ENCODE assay signal across 8 cellular contexts in genomic region chr7:158704524-158705233, GRCh38. TPM values are rescaled to one million over a fixed set of nuclear protein-coding genes. Genes with fewer than 3 reads are reported as not detected.
A peak's percentile ranks its signal among the peaks of the same experiment; 100 is the strongest.
DNase-seq lines count a peak whose midpoint lies in the region; ATAC-seq and TF ChIP-seq lines count a peak whose summit lies in the region.

TSS of gene NCAPG2 (minus strand) at chr7:158704804. CDS start at chr7:158701899, 2,905 bp downstream.

- H3K9me3 Mint-ChIP-seq in nephron, result peaks cover 3% of the 10 kb centered on the region
- no peaks in the 10 kb centered on the region for H3K9me3 Mint-ChIP-seq in stimulated activated naive CD8-positive, alpha-beta T cell treated with anti-CD3 and anti-CD28 coated beads, Interleukin-15, Interleukin-2, amounts not matched to agents 100 ng/mL and 50 ng/mL, for 24 hours

- peak; percentile 95 for ATAC-seq in RWPE2 (ENCODE audit: low read depth)

- H3K4me3 ChIP-seq in RWPE2 (ENCODE audit: severe bottlenecking) (peak within 1 kb of the TSS; percentile 95), fibroblast of pulmonary artery (replicated peaks; ENCODE audit: low read depth, low read length) (peak within 1 kb of the TSS; percentile 91)

- H3K27me3 ChIP-seq in RWPE2 (ENCODE audit: insufficient read depth, poor library complexity, severe bottlenecking), result no peaks in the 10 kb centered on the region

- peaks cover 14% of the 10 kb centered on the region for H3K4me1 ChIP-seq in RWPE2 (ENCODE audit: insufficient read depth, poor library complexity, severe bottlenecking)

- H3K27me3 Mint-ChIP-seq in nephron (ENCODE audit: low read depth), result no peaks in the 10 kb centered on the region
- no peaks in the 10 kb centered on the region for H3K27me3 Mint-ChIP-seq in stimulated activated naive CD8-positive, alpha-beta T cell treated with anti-CD3 and anti-CD28 coated beads, Interleukin-15, Interleukin-2, amounts not matched to agents 100 ng/mL and 50 ng/mL, for 24 hours

- peak within 1 kb of the TSS; percentile 81 to 87 (median 86) for H3K4me3 Mint-ChIP-seq in nephron
- H3K4me3 Mint-ChIP-seq in stimulated activated naive CD8-positive, alpha-beta T cell treated with anti-CD3 and anti-CD28 coated beads, Interleukin-15, Interleukin-2, amounts not matched to agents 100 ng/mL and 50 ng/mL, for 24 hours, result peak within 1 kb of the TSS; percentile 87

- peaks cover 36% of the 10 kb centered on the region for H3K36me3 ChIP-seq in RWPE2 (ENCODE audit: low read depth)

- peak within 1 kb of the TSS; percentile 31 for H3K27ac ChIP-seq in RWPE2 (ENCODE audit: poor library complexity, severe bottlenecking)

- DNase-seq in ELF-1 (ENCODE audit: low read depth, low spot score), result peak; percentile 97
- DNase-seq in H4 (ENCODE audit: low spot score), result peak; percentile 97
- peak; percentile 100 for DNase-seq in LoVo (ENCODE audit: low spot score)
- DNase-seq in RWPE2 (ENCODE audit: low spot score), result peak; percentile 97
- peak; percentile 97 for DNase-seq in activated T-helper 9 cell treated with anti-CD3 and anti-CD28 coated beads, Interleukin-2, amount 50 U/mL, for 16 hours (ENCODE audit: low read depth)
- peak; percentile 98 for DNase-seq in fibroblast of pulmonary artery (ENCODE audit: low read depth)

- H3K4me1 Mint-ChIP-seq in nephron, result peaks cover 22% of the 10 kb centered on the region
- peaks cover 40% of the 10 kb centered on the region for H3K4me1 Mint-ChIP-seq in stimulated activated naive CD8-positive, alpha-beta T cell treated with anti-CD3 and anti-CD28 coated beads, Interleukin-15, Interleukin-2, amounts not matched to agents 100 ng/mL and 50 ng/mL, for 24 hours (ENCODE audit: low read depth)

- H3K9me3 ChIP-seq in RWPE2 (ENCODE audit: severe bottlenecking), result no peaks in the 10 kb centered on the region

- TF ChIP-seq CTCF in RWPE2 (IDR thresholded peaks at IDR 0.05; ENCODE audit: poor library complexity, severe bottlenecking) (no peak), fibroblast of pulmonary artery (IDR thresholded peaks at IDR 0.05; ENCODE audit: low read length, missing control alignments) (no peak), nephron (IDR thresholded peaks at IDR 0.05; ENCODE audit: unreplicated experiment in 3 of 3) (peak in 1 of 3 experiments; percentile 15)

- H3K36me3 Mint-ChIP-seq in nephron (ENCODE audit: low read depth), result peaks cover 8% of the 10 kb centered on the region
- peaks cover 32% of the 10 kb centered on the region for H3K36me3 Mint-ChIP-seq in stimulated activated naive CD8-positive, alpha-beta T cell treated with anti-CD3 and anti-CD28 coated beads, Interleukin-15, Interleukin-2, amounts not matched to agents 100 ng/mL and 50 ng/mL, for 24 hours (ENCODE audit: low read depth)

- peak within 1 kb of the TSS; percentile 63 to 80 (median 65) for H3K27ac Mint-ChIP-seq in nephron
- peak within 1 kb of the TSS; percentile 87 for H3K27ac Mint-ChIP-seq in stimulated activated naive CD8-positive, alpha-beta T cell treated with anti-CD3 and anti-CD28 coated beads, Interleukin-15, Interleukin-2, amounts not matched to agents 100 ng/mL and 50 ng/mL, for 24 hours

RNA-seq across cellular contexts. Expression of gene NCAPG2, which starts in this region (rescaled TPM):
- total RNA-seq in H4 (2014; rRNA removed; shearing (Covaris generic)), result 26.0 and 29.3 TPM in 2 replicates

Comparison
In these comparisons a context has a peak if more than half of its experiments do, and no peak if none do; other contexts are left out.
1. Peak in every context shown above with its lines: DNase-seq, ATAC-seq, H3K4me3 ChIP-seq and H3K27ac ChIP-seq.